ENCODE assay signal across 8 cellular contexts in the genomic region with DNA sequence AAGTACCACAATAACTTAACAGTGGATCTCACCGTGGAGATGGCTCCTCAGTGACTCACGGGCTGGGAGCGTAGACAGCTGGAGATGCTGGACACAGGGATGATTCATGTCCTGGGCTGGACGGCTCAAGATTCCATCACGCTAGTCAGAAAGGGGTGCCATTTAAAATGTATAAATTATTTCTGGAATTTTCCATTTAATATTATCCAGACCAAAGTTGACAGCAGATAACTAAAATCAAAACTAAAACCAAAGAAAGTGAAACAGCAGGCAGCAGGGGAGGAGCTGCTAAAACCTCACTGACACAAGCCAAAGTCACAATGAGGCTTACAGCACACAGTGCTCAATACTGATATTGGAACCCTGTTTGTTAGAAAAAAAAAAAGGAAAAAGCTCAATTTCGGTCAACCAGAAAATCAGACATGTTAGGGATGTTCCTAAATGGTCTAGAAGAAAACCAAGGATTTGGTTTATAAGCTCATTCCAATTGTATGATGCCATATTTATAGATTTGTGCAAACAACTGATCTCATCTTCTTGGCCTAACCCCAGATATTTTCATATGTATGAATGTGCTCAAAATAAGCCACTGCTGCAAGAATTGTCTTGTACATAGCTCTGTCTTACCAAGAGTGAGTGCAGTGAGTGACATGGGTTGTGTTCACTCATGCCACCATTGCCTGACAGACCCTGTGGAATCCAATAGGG.
DNase-seq lines count a peak whose midpoint lies in the region; ATAC-seq and TF ChIP-seq lines count a peak whose summit lies in the region.

No MANE protein-coding gene starts in this region.

- intact Hi-C loops in naive thymus-derived CD4-positive, alpha-beta T cell (cut with micrococcal nuclease), result loop anchor here in 1 of 2 donors (5.0 kb wide), 1 partner anchor 56 kb away; no protein-coding TSS in a partner anchor
- intact Hi-C loops in prostate gland (cut with DNase I), result no loop called here

- H3K27me3 Mint-ChIP-seq in IgD-negative memory B cell, result peaks cover 2% of the 10 kb centered on the region
- H3K27me3 Mint-ChIP-seq in naive thymus-derived CD4-positive, alpha-beta T cell, result peaks cover 3 to 16% (median 13%) of the 10 kb centered on the region in 5 donors

- DNase-seq in GM13976 (ENCODE audit: low spot score) (peak; percentile 61), cardiac fibroblast (ENCODE audit: low read depth in 2 of 2) (peak; percentile 84 to 98), SIG-M5 treated with dmso at 0.1 percent for 504 hours (lab: John Stamatoyannopoulos, UW; ENCODE audit: unreplicated experiment) (no peak), prostate gland (ENCODE audit: low spot score) (no peak), RPMI8226 (no peak)
- no peak for DNase-seq in naive thymus-derived CD4-positive, alpha-beta T cell

- TF ChIP-seq CTCF in GM13976 (IDR thresholded peaks at IDR 0.05; ENCODE audit: borderline replicate concordance, control extremely low read depth, extremely low read depth, insufficient read depth, missing control alignments), result no peak
- TF ChIP-seq CTCF in cardiac fibroblast (IDR thresholded peaks at IDR 0.05; ENCODE audit: low read depth, low read length), result no peak
- TF ChIP-seq CTCF in prostate gland (IDR thresholded peaks at IDR 0.05), result no peak

- peak overlapping the region in 1 of 3 donors; percentile 27 for H3K27ac Mint-ChIP-seq in IgD-negative memory B cell
- H3K27ac Mint-ChIP-seq in naive thymus-derived CD4-positive, alpha-beta T cell, result peak overlapping the region in 1 of 9 donors; percentile 55

- TF ChIP-seq POLR2A in prostate gland (IDR thresholded peaks at IDR 0.05), result no peak

- no peak overlapping the region for H3K27ac ChIP-seq in naive thymus-derived CD4-positive, alpha-beta T cell (ENCODE audit: low read depth, low read length)
- no peak overlapping the region for H3K27ac ChIP-seq in prostate gland

- H3K4me1 ChIP-seq in naive thymus-derived CD4-positive, alpha-beta T cell (ENCODE audit: control insufficient read depth in 2 of 2, insufficient read depth in 2 of 2, low read length in 2 of 2), result peaks cover 0 to 5% of the 10 kb centered on the region in 2 donors
- H3K4me1 ChIP-seq in prostate gland (replicated peaks), result no peaks in the 10 kb centered on the region

- CTCF ChIA-PET in naive thymus-derived CD4-positive, alpha-beta T cell (lab: Charles Lee), result no interaction called here

- H3K27me3 ChIP-seq in naive thymus-derived CD4-positive, alpha-beta T cell (ENCODE audit: control insufficient read depth in 2 of 2, insufficient read depth in 2 of 2, low read length in 2 of 2), result no peaks in the 10 kb centered on the region
- H3K27me3 ChIP-seq in prostate gland (replicated peaks; ENCODE audit: insufficient read depth), result no peaks in the 10 kb centered on the region

- POLR2A ChIA-PET in naive thymus-derived CD4-positive, alpha-beta T cell (lab: Charles Lee), result no interaction called here

- peaks cover 0 to 2% (median 0%) of the 10 kb centered on the region in 3 donors for H3K9me3 Mint-ChIP-seq in IgD-negative memory B cell
- peaks cover 0 to 8% (median 0%) of the 10 kb centered on the region in 11 donors for H3K9me3 Mint-ChIP-seq in naive thymus-derived CD4-positive, alpha-beta T cell

- no peaks in the 10 kb centered on the region for H3K36me3 ChIP-seq in naive thymus-derived CD4-positive, alpha-beta T cell (ENCODE audit: control insufficient read depth in 2 of 3, insufficient read depth in 3 of 3, low read length in 3 of 3)
- H3K36me3 ChIP-seq in prostate gland, result no peaks in the 10 kb centered on the region

- ATAC-seq in GM21723 (IDR thresholded peaks at IDR 0.05; ENCODE audit: unreplicated experiment), result peak; percentile 85
- peak; percentile 67 for ATAC-seq in naive thymus-derived CD4-positive, alpha-beta T cell

- no peaks in the 10 kb centered on the region for H3K9me3 ChIP-seq in naive thymus-derived CD4-positive, alpha-beta T cell (ENCODE audit: control insufficient read depth in 2 of 3, low read length in 3 of 3)
- H3K9me3 ChIP-seq in prostate gland, result no peaks in the 10 kb centered on the region

- H3K36me3 Mint-ChIP-seq in IgD-negative memory B cell, result no peaks in the 10 kb centered on the region
- H3K36me3 Mint-ChIP-seq in naive thymus-derived CD4-positive, alpha-beta T cell, result no peaks in the 10 kb centered on the region

- H3K4me3 ChIP-seq in cardiac fibroblast (replicated peaks in 1 of 2; ENCODE audit: low read depth in 2 of 2, low read length in 2 of 2), result peak overlapping the region in 1 of 2 donors; percentile 28
- H3K4me3 ChIP-seq in naive thymus-derived CD4-positive, alpha-beta T cell (ENCODE audit: low read length), result peak overlapping the region; percentile 18
- no peak overlapping the region for H3K4me3 ChIP-seq in prostate gland

- in situ Hi-C loops in GM13976 (cut with MboI; ENCODE audit: low sequenced_read_pairs, unreplicated experiment), result no loop called here

- peaks cover 0 to 7% (median 6%) of the 10 kb centered on the region in 3 donors for H3K4me1 Mint-ChIP-seq in IgD-negative memory B cell
- H3K4me1 Mint-ChIP-seq in naive thymus-derived CD4-positive, alpha-beta T cell, result peaks cover 0 to 34% (median 0%) of the 10 kb centered on the region in 7 donors

- WGBS in prostate gland, result 23% methylated on average over 6 of the region's 6 CpGs

- peak overlapping the region; percentile 25 to 91 (median 84) for H3K4me3 Mint-ChIP-seq in IgD-negative memory B cell
- H3K4me3 Mint-ChIP-seq in naive thymus-derived CD4-positive, alpha-beta T cell, result peak overlapping the region in 3 of 10 donors; percentile 21 to 75 (median 71)

Comparison
In these comparisons a context has a peak if more than half of its experiments do, and no peak if none do; other contexts are left out.
1. DNase-seq: peak in GM13976 (single experiment) and cardiac fibroblast (2 of 2); none in naive thymus-derived CD4-positive, alpha-beta T cell (0 of 9), SIG-M5 treated with dmso at 0.1 percent for 504 hours (single experiment), prostate gland (single experiment) and RPMI8226 (single experiment).